ENCODE assay signal across 24 cellular contexts in genomic region chr21:28509031-28509430, GRCh38.
"Had no signal": no experiment of that assay in that cellular context is flagged by ENCODE, and none has a peak within 500 bp of the region (broad histone marks: within the 10 kb centered on the region; RNA-seq: fewer than 3 reads in every experiment).

No MANE protein-coding gene starts in this region.

- H3K27me3 ChIP-seq: heart right ventricle, testis had no signal

- DNase-seq: activated CD4-positive, alpha-beta memory T cell treated with anti-CD3 and anti-CD28 coated beads, Interleukin-2, amount 10 ng/mL, durations not matched to agents 7 days and 5 days; activated CD4-positive, alpha-beta T cell treated with anti-CD3 and anti-CD28 coated beads, Interleukin-2, amount 10 ng/mL, durations not matched to agents 24 days and 14 days; activated gamma-delta T cell treated with Interleukin-2 at 50 U/mL for 16 hours; activated T-cell treated with anti-CD3 and anti-CD28 coated beads for 4 hours; aorta; heart right ventricle; kidney glomerular epithelial cell; left ventricle myocardium superior; mucosa of descending colon; posterior cingulate gyrus; small intestine; stimulated activated CD4-positive, alpha-beta T cell treated with anti-CD3 and anti-CD28 coated beads, Interleukin-15, amount 100 ng/mL, for 24 hours; stimulated activated naive B cell treated with anti-CD40 and anti-IgM and Interleukin-4, amounts not matched to agents 10 μg/mL and 1 μg/mL and 100 μg/mL, for 72 hours; SW 1271; T-helper 17 cell; testis; trophoblast cell had no signal

- H3K9me3 ChIP-seq: testis had no signal

- H3K4me3 ChIP-seq: heart right ventricle, mucosa of descending colon, testis had no signal

- H3K36me3 Mint-ChIP-seq: activated naive CD4-positive, alpha-beta T cell treated with anti-CD3 and anti-CD28 coated beads, Interleukin-2, amount 50 U/mL, for 24 hours; brain; stimulated activated naive B cell treated with anti-CD40 and anti-IgM and Interleukin-4, amounts not matched to agents 10 μg/mL and 1 μg/mL and 100 μg/mL, for 72 hours had no signal

- H3K9me3 Mint-ChIP-seq: activated CD4-positive, alpha-beta memory T cell treated with anti-CD3 and anti-CD28 coated beads, Interleukin-2, amount 10 ng/mL, durations not matched to agents 7 days and 5 days had no signal

- H3K4me3 Mint-ChIP-seq: activated CD4-positive, alpha-beta memory T cell treated with anti-CD3 and anti-CD28 coated beads, Interleukin-2, amount 10 ng/mL, durations not matched to agents 7 days and 5 days; activated CD4-positive, alpha-beta T cell treated with anti-CD3 and anti-CD28 coated beads, Interleukin-2, amount 10 ng/mL, durations not matched to agents 24 days and 14 days; activated naive CD4-positive, alpha-beta T cell treated with anti-CD3 and anti-CD28 coated beads, Interleukin-2, amount 50 U/mL, for 24 hours; activated T-helper 1 cell treated with anti-CD3 and anti-CD28 coated beads, Interleukin-12 subunit alpha, Interleukin-12 subunit beta, Interleukin-2, Interleukin-4 antibody, amounts not matched to agents 30 ng/mL and 10 ng/mL and 1 ng/mL, durations not matched to agents 14 hours and 24 hours and 36 hours; brain; memory B cell; neural crest cell; stimulated activated naive B cell treated with anti-CD40 and anti-IgM and Interleukin-4, amounts not matched to agents 10 μg/mL and 1 μg/mL and 100 μg/mL, for 72 hours; T-helper 17 cell had no signal

- H3K4me1 Mint-ChIP-seq: activated CD4-positive, alpha-beta memory T cell treated with anti-CD3 and anti-CD28 coated beads, Interleukin-2, amount 10 ng/mL, durations not matched to agents 7 days and 5 days; activated CD4-positive, alpha-beta T cell treated with anti-CD3 and anti-CD28 coated beads, Interleukin-2, amount 10 ng/mL, durations not matched to agents 24 days and 14 days; activated naive CD4-positive, alpha-beta T cell treated with anti-CD3 and anti-CD28 coated beads, Interleukin-2, amount 50 U/mL, for 24 hours; memory B cell; stimulated activated naive B cell treated with anti-CD40 and anti-IgM and Interleukin-4, amounts not matched to agents 10 μg/mL and 1 μg/mL and 100 μg/mL, for 72 hours; T-helper 17 cell had no signal

- ATAC-seq: activated CD4-positive, CD25-positive, alpha-beta regulatory T cell treated with anti-CD3 and anti-CD28 coated beads, Interleukin-2, amount 50 U/mL, for 24 hours; left ventricle myocardium superior; mucosa of descending colon; sciatic nerve; stimulated activated naive B cell treated with anti-CD40 and anti-IgM and Interleukin-4, amounts not matched to agents 10 μg/mL and 1 μg/mL and 100 μg/mL, for 72 hours; T-helper 17 cell had no signal

- H3K4me1 ChIP-seq: testis had no signal

- H3K27ac Mint-ChIP-seq: activated CD4-positive, alpha-beta memory T cell treated with anti-CD3 and anti-CD28 coated beads, Interleukin-2, amount 10 ng/mL, durations not matched to agents 7 days and 5 days; activated CD4-positive, alpha-beta T cell treated with anti-CD3 and anti-CD28 coated beads, Interleukin-2, amount 10 ng/mL, durations not matched to agents 24 days and 14 days; activated naive CD4-positive, alpha-beta T cell treated with anti-CD3 and anti-CD28 coated beads, Interleukin-2, amount 50 U/mL, for 24 hours; activated T-helper 1 cell treated with anti-CD3 and anti-CD28 coated beads, Interleukin-12 subunit alpha, Interleukin-12 subunit beta, Interleukin-2, Interleukin-4 antibody, amounts not matched to agents 30 ng/mL and 10 ng/mL and 1 ng/mL, durations not matched to agents 14 hours and 24 hours and 36 hours; brain; memory B cell; stimulated activated naive B cell treated with anti-CD40 and anti-IgM and Interleukin-4, amounts not matched to agents 10 μg/mL and 1 μg/mL and 100 μg/mL, for 72 hours; T-helper 17 cell had no signal

- H3K27me3 Mint-ChIP-seq: brain had no signal

- H3K36me3 ChIP-seq: heart right ventricle had no signal

- H3K27ac ChIP-seq: testis had no signal
